2 cellular contexts compared by ENCODE assay signal in genomic region chr5:172789687-172790495, GRCh38.
TF ChIP-seq lines count a peak whose summit lies in the region.

No MANE protein-coding gene starts in this region.

TF ChIP-seq in GM23338, 12 proteins besides CTCF, POLR2A, EP300 and RAD21:
- no peak for TF ChIP-seq CREB1 (CRISPR knock-in tag; IDR thresholded peaks at IDR 0.05; ENCODE audit: low read depth)
- no peak for TF ChIP-seq EZH2 (IDR thresholded peaks at IDR 0.05; ENCODE audit: low read depth, unreplicated experiment)
- no peak for TF ChIP-seq ZNF114 (CRISPR knock-in tag; IDR thresholded peaks at IDR 0.05)
- TF ChIP-seq POLR2AphosphoS5 (IDR thresholded peaks at IDR 0.05; ENCODE audit: low read depth), result no peak
- no peak for TF ChIP-seq STAT1 (IDR thresholded peaks at IDR 0.05; ENCODE audit: unreplicated experiment)
- TF ChIP-seq EZH2phosphoT487 (IDR thresholded peaks at IDR 0.05; ENCODE audit: unreplicated experiment), result no peak
- TF ChIP-seq, protein P1, sequence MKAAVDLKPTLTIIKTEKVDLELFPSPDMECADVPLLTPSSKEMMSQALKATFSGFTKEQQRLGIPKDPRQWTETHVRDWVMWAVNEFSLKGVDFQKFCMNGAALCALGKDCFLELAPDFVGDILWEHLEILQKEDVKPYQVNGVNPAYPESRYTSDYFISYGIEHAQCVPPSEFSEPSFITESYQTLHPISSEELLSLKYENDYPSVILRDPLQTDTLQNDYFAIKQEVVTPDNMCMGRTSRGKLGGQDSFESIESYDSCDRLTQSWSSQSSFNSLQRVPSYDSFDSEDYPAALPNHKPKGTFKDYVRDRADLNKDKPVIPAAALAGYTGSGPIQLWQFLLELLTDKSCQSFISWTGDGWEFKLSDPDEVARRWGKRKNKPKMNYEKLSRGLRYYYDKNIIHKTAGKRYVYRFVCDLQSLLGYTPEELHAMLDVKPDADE (IDR thresholded peaks at IDR 0.05), result no peak
- no peak for TF ChIP-seq NANOG (IDR thresholded peaks at IDR 0.05; ENCODE audit: borderline replicate concordance)
- TF ChIP-seq, protein P2, sequence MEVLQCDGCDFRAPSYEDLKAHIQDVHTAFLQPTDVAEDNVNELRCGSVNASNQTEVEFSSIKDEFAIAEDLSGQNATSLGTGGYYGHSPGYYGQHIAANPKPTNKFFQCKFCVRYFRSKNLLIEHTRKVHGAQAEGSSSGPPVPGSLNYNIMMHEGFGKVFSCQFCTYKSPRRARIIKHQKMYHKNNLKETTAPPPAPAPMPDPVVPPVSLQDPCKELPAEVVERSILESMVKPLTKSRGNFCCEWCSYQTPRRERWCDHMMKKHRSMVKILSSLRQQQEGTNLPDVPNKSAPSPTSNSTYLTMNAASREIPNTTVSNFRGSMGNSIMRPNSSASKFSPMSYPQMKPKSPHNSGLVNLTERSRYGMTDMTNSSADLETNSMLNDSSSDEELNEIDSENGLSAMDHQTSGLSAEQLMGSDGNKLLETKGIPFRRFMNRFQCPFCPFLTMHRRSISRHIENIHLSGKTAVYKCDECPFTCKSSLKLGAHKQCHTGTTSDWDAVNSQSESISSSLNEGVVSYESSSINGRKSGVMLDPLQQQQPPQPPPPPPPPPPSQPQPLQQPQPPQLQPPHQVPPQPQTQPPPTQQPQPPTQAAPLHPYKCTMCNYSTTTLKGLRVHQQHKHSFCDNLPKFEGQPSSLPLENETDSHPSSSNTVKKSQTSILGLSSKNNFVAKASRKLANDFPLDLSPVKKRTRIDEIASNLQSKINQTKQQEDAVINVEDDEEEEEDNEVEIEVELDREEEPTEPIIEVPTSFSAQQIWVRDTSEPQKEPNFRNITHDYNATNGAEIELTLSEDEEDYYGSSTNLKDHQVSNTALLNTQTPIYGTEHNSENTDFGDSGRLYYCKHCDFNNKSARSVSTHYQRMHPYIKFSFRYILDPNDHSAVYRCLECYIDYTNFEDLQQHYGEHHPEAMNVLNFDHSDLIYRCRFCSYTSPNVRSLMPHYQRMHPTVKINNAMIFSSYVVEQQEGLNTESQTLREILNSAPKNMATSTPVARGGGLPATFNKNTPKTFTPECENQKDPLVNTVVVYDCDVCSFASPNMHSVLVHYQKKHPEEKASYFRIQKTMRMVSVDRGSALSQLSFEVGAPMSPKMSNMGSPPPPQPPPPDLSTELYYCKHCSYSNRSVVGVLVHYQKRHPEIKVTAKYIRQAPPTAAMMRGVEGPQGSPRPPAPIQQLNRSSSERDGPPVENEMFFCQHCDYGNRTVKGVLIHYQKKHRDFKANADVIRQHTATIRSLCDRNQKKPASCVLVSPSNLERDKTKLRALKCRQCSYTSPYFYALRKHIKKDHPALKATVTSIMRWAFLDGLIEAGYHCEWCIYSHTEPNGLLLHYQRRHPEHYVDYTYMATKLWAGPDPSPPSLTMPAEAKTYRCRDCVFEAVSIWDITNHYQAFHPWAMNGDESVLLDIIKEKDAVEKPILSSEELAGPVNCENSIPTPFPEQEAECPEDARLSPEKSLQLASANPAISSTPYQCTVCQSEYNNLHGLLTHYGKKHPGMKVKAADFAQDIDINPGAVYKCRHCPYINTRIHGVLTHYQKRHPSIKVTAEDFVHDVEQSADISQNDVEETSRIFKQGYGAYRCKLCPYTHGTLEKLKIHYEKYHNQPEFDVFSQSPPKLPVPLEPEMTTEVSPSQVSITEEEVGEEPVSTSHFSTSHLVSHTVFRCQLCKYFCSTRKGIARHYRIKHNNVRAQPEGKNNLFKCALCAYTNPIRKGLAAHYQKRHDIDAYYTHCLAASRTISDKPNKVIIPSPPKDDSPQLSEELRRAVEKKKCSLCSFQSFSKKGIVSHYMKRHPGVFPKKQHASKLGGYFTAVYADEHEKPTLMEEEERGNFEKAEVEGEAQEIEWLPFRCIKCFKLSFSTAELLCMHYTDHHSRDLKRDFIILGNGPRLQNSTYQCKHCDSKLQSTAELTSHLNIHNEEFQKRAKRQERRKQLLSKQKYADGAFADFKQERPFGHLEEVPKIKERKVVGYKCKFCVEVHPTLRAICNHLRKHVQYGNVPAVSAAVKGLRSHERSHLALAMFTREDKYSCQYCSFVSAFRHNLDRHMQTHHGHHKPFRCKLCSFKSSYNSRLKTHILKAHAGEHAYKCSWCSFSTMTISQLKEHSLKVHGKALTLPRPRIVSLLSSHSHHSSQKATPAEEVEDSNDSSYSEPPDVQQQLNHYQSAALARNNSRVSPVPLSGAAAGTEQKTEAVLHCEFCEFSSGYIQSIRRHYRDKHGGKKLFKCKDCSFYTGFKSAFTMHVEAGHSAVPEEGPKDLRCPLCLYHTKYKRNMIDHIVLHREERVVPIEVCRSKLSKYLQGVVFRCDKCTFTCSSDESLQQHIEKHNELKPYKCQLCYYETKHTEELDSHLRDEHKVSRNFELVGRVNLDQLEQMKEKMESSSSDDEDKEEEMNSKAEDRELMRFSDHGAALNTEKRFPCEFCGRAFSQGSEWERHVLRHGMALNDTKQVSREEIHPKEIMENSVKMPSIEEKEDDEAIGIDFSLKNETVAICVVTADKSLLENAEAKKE (CRISPR knock-in tag; IDR thresholded peaks at IDR 0.05), result no peak
- TF ChIP-seq, protein P3, sequence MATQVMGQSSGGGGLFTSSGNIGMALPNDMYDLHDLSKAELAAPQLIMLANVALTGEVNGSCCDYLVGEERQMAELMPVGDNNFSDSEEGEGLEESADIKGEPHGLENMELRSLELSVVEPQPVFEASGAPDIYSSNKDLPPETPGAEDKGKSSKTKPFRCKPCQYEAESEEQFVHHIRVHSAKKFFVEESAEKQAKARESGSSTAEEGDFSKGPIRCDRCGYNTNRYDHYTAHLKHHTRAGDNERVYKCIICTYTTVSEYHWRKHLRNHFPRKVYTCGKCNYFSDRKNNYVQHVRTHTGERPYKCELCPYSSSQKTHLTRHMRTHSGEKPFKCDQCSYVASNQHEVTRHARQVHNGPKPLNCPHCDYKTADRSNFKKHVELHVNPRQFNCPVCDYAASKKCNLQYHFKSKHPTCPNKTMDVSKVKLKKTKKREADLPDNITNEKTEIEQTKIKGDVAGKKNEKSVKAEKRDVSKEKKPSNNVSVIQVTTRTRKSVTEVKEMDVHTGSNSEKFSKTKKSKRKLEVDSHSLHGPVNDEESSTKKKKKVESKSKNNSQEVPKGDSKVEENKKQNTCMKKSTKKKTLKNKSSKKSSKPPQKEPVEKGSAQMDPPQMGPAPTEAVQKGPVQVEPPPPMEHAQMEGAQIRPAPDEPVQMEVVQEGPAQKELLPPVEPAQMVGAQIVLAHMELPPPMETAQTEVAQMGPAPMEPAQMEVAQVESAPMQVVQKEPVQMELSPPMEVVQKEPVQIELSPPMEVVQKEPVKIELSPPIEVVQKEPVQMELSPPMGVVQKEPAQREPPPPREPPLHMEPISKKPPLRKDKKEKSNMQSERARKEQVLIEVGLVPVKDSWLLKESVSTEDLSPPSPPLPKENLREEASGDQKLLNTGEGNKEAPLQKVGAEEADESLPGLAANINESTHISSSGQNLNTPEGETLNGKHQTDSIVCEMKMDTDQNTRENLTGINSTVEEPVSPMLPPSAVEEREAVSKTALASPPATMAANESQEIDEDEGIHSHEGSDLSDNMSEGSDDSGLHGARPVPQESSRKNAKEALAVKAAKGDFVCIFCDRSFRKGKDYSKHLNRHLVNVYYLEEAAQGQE (IDR thresholded peaks at IDR 0.05; ENCODE audit: unreplicated experiment), result no peak
- no peak for TF ChIP-seq ZNF331 (CRISPR knock-in tag; IDR thresholded peaks at IDR 0.05; ENCODE audit: low read depth)
- TF ChIP-seq JUNB (IDR thresholded peaks at IDR 0.05; ENCODE audit: unreplicated experiment), result no peak

TF ChIP-seq in GM12878, 131 proteins besides CTCF, POLR2A, EP300 and RAD21:
- TF ChIP-seq BHLHE40 (IDR thresholded peaks at IDR 0.05; ENCODE audit: borderline replicate concordance in 1 of 2, low read depth in 2 of 2, low read length in 1 of 2), result peak in 1 of 2 experiments; percentile 70; a peak in 2 of 4 replicates
- TF ChIP-seq RAD51 (IDR thresholded peaks at IDR 0.05), result peak; percentile 86
- TF ChIP-seq YBX1 (IDR thresholded peaks at IDR 0.05), result no peak
- TF ChIP-seq NFXL1 (IDR thresholded peaks at IDR 0.05; ENCODE audit: borderline replicate concordance), result no peak
- TF ChIP-seq ZNF217 (IDR thresholded peaks at IDR 0.05), result no peak
- TF ChIP-seq USF1 (IDR thresholded peaks at IDR 0.05; ENCODE audit: borderline replicate concordance, extremely low read length, insufficient read depth, low read depth, low read length), result peak; percentile 67
